In genomic region chr14:77051101-77051500, GRCh38 we compare ENCODE assay signal across 14 cellular contexts. TPM values are rescaled to one million over a fixed set of nuclear protein-coding genes. Genes with fewer than 3 reads are reported as not detected.
DNase-seq lines count a peak whose midpoint lies in the region; ATAC-seq and TF ChIP-seq lines count a peak whose summit lies in the region.
"Had no signal": no experiment of that assay in that cellular context is flagged by ENCODE, and none has a peak within 500 bp of the region (broad histone marks: within the 10 kb centered on the region; RNA-seq: fewer than 3 reads in every experiment).

No MANE protein-coding gene starts in this region.

- H3K9me3 Mint-ChIP-seq in brain, result peaks cover 7 to 13% (median 11%) of the 10 kb centered on the region in 5 experiments
- H3K9me3 Mint-ChIP-seq: activated naive CD4-positive, alpha-beta T cell treated with anti-CD3 and anti-CD28 coated beads, Interleukin-2, amount 50 U/mL, for 24 hours had no signal

- H3K4me3 ChIP-seq in right atrium auricular region (no peak overlapping the region), osteoblast (ENCODE audit: insufficient read depth, low read length) (no peak overlapping the region), uterus (no peak overlapping the region)
- H3K4me3 ChIP-seq: GM12878 had no signal

- no peaks in the 10 kb centered on the region for H3K36me3 ChIP-seq in right atrium auricular region
- H3K36me3 ChIP-seq in osteoblast (ENCODE audit: insufficient read depth, low read length), result no peaks in the 10 kb centered on the region
- no peaks in the 10 kb centered on the region for H3K36me3 ChIP-seq in uterus

- ATAC-seq in HG02623 (IDR thresholded peaks at IDR 0.05; ENCODE audit: unreplicated experiment) (no peak), HG03280 (IDR thresholded peaks at IDR 0.05; ENCODE audit: unreplicated experiment) (no peak)
- ATAC-seq: GM12878 had no signal

- no peak for TF ChIP-seq POLR2A in uterus (IDR thresholded peaks at IDR 0.05)

- no peak overlapping the region for H3K4me2 ChIP-seq in osteoblast (ENCODE audit: insufficient read depth, low read length)

- H3K36me3 Mint-ChIP-seq in brain, result no peaks in the 10 kb centered on the region
- H3K36me3 Mint-ChIP-seq: activated naive CD4-positive, alpha-beta T cell treated with anti-CD3 and anti-CD28 coated beads, Interleukin-2, amount 50 U/mL, for 24 hours had no signal

- TF ChIP-seq CTCF in brain (conservative IDR thresholded peaks at IDR 0.05) (no peak), right atrium auricular region (IDR thresholded peaks at IDR 0.05) (no peak), osteoblast (IDR thresholded peaks at IDR 0.05; ENCODE audit: extremely low read depth, low read depth, low read length) (no peak), uterus (IDR thresholded peaks at IDR 0.05) (no peak)

- peak overlapping the region; percentile 44 to 72 (median 60) for H3K27ac Mint-ChIP-seq in brain
- H3K27ac Mint-ChIP-seq: activated CD4-positive, alpha-beta memory T cell treated with anti-CD3 and anti-CD28 coated beads, Interleukin-2, amount 10 ng/mL, durations not matched to agents 7 days and 5 days; activated naive CD4-positive, alpha-beta T cell treated with anti-CD3 and anti-CD28 coated beads, Interleukin-2, amount 50 U/mL, for 24 hours had no signal

- no peak overlapping the region for H3K4me3 Mint-ChIP-seq in brain
- H3K4me3 Mint-ChIP-seq: activated CD4-positive, alpha-beta memory T cell treated with anti-CD3 and anti-CD28 coated beads, Interleukin-2, amount 10 ng/mL, durations not matched to agents 7 days and 5 days; activated naive CD4-positive, alpha-beta T cell treated with anti-CD3 and anti-CD28 coated beads, Interleukin-2, amount 50 U/mL, for 24 hours had no signal

- H2AFZ ChIP-seq in osteoblast (ENCODE audit: low read length), result peak overlapping the region; percentile 40

- H3K9me3 ChIP-seq in right atrium auricular region, result peaks cover 0 to 4% of the 10 kb centered on the region in 2 donors
- H3K9me3 ChIP-seq in osteoblast (ENCODE audit: low read depth, low read length), result peaks cover 3% of the 10 kb centered on the region
- H3K9me3 ChIP-seq in uterus, result peaks cover 0 to 3% of the 10 kb centered on the region in 2 donors

- H3K4me1 ChIP-seq in right atrium auricular region (peaks cover 0 to 39% of the 10 kb centered on the region in 2 donors), osteoblast (ENCODE audit: insufficient read depth, low read length) (peaks cover 7% of the 10 kb centered on the region), uterus (peaks cover 2% of the 10 kb centered on the region in 2 donors)

- DNase-seq in right atrium auricular region (ENCODE audit: low spot score) (peak; percentile 88), osteoblast (ENCODE audit: insufficient read length, low spot score, missing footprints) (peak; percentile 49), uterus (peak in 1 of 2 donors; percentile 34), NCI-H1436 (lab: John Stamatoyannopoulos, UW) (no peak)
- DNase-seq: activated CD4-positive, alpha-beta memory T cell treated with anti-CD3 and anti-CD28 coated beads, Interleukin-2, amount 10 ng/mL, durations not matched to agents 7 days and 5 days; DMS153; effector CD4-positive, alpha-beta T cell; NCI-H748 treated with DMSO at 0.1 percent for 48 hours; occipital lobe had no signal

- intact Hi-C loops in uterus (cut with DNase I; ENCODE audit: low total_unique reads), result no loop called here

- peaks cover 3% of the 10 kb centered on the region for H3K27me3 Mint-ChIP-seq in brain
- H3K27me3 Mint-ChIP-seq: activated naive CD4-positive, alpha-beta T cell treated with anti-CD3 and anti-CD28 coated beads, Interleukin-2, amount 50 U/mL, for 24 hours had no signal

- H3K27me3 ChIP-seq in right atrium auricular region, result no peaks in the 10 kb centered on the region
- no peaks in the 10 kb centered on the region for H3K27me3 ChIP-seq in osteoblast (ENCODE audit: insufficient read depth, low read length)
- H3K27me3 ChIP-seq in uterus, result no peaks in the 10 kb centered on the region

- no peaks in the 10 kb centered on the region for H4K20me1 ChIP-seq in osteoblast (ENCODE audit: insufficient read depth, low read length)

- peak overlapping the region; percentile 85 for H3K27ac ChIP-seq in right atrium auricular region
- peak overlapping the region; percentile 24 for H3K27ac ChIP-seq in osteoblast (ENCODE audit: low read depth, low read length)
- H3K27ac ChIP-seq in uterus, result peak overlapping the region; percentile 24 to 48

- no peaks in the 10 kb centered on the region for H3K79me2 ChIP-seq in osteoblast (ENCODE audit: insufficient read depth, low read length)

- H3K4me1 Mint-ChIP-seq in brain, result peaks cover 46% of the 10 kb centered on the region

RNA-seq across cellular contexts. Expression of gene IRF2BPL, which starts 22.6 kb away (rescaled TPM):
- 49.8 TPM for polyA plus RNA-seq in brain (ENCODE audit: insufficient read depth, low read depth, low replicate concordance)
- total RNA-seq in right atrium auricular region (10 to 100 TPM; 42.0 to 51.1 TPM), osteoblast (19.4 and 26.4 TPM in 2 replicates), uterus (10 to 100 TPM; 15.6 to 60.8 (median 36.6) TPM)

RNA-seq across cellular contexts. Expression of gene CIPC, which starts 47.0 kb away (rescaled TPM):
- polyA plus RNA-seq in brain (ENCODE audit: insufficient read depth, low read depth, low replicate concordance), result 18.4 TPM
- total RNA-seq in right atrium auricular region (10 to 100 TPM; 64.7 to 87.8 TPM), osteoblast (15.9 and 16.6 TPM in 2 replicates), uterus (10 to 100 TPM in 3 of 4 donors, 1 to 10 TPM in 1; 8.2 to 71.8 (median 28.1) TPM)

Comparison
In these comparisons a context has a peak if more than half of its experiments do, and no peak if none do; other contexts are left out.
1. H3K27ac ChIP-seq: peak in every context shown above with its lines; median percentile 85 in right atrium auricular region; 36 in uterus; 24 in osteoblast.